Comparison of ENCODE assay signal across 16 cellular contexts in genomic region chr4:42018451-42018850, GRCh38. TPM values are rescaled to one million over a fixed set of nuclear protein-coding genes. Genes with fewer than 3 reads are reported as not detected.
DNase-seq lines count a peak whose midpoint lies in the region; FAIRE-seq and TF ChIP-seq lines count a peak whose summit lies in the region.
"Had no signal": no experiment of that assay in that cellular context is flagged by ENCODE, and none has a peak within 500 bp of the region (broad histone marks: within the 10 kb centered on the region; RNA-seq: fewer than 3 reads in every experiment).

No MANE protein-coding gene starts in this region.

- DNase-seq in D721Med (ENCODE audit: insufficient read length, low spot score) (no peak), OCI-M1 (lab: John Stamatoyannopoulos, UW) (peak; percentile 62), astrocyte of the hippocampus (ENCODE audit: low read depth, low spot score) (peak; percentile 23), myocyte (ENCODE audit: low read depth) (peak; percentile 88), NCI-H345 (lab: John Stamatoyannopoulos, UW) (no peak)
- no peak for DNase-seq in activated effector memory CD4-positive, alpha-beta T cell treated with anti-CD3 and anti-CD28 coated beads, Interleukin-2, amount 50 U/mL, for 16 hours
- no peak for DNase-seq in activated CD4-positive, alpha-beta T cell treated with anti-CD3 and anti-CD28 coated beads, Interleukin-2, amount 50 U/mL, for 1 hour
- DNase-seq: CD8-positive, alpha-beta T cell; DMS153; GM23248; NCI-H1436 treated with DMSO at 0.1 percent for 48 hours; NCI-H2081 treated with DMSO at 0.1 percent for 48 hours; NCI-H226; NCI-H526 treated with DMSO at 0.1 percent for 48 hours; Right ventricle myocardium superior had no signal

- FAIRE-seq in D721Med (lab: Jason Lieb, UNC): peak; percentile 88
- FAIRE-seq: GM19239 had no signal

- no peak for TF ChIP-seq CTCF in D721Med (IDR thresholded peaks at IDR 0.05; ENCODE audit: insufficient read depth, missing control alignments)

RNA-seq across cellular contexts. Expression of gene SLC30A9, which starts 28.1 kb away (rescaled TPM):
- 65.9 and 72.4 TPM in 2 replicates for total RNA-seq in myocyte
- polyA plus RNA-seq in myocyte (2012): 22.6 TPM

RNA-seq across cellular contexts. Expression of gene DCAF4L1, which starts 36.9 kb away (rescaled TPM):
- 0.32 and 0.42 TPM in 2 replicates for total RNA-seq in myocyte
- 0.11 TPM for polyA plus RNA-seq in myocyte (2012)
- total RNA-seq: GM23248 had no signal

Comparison
In these comparisons a context has a peak if more than half of its experiments do, and no peak if none do; other contexts are left out.
1. DNase-seq: peak in OCI-M1 (single experiment), astrocyte of the hippocampus (single experiment) and myocyte (single experiment); none in D721Med (single experiment), NCI-H345 (single experiment), activated effector memory CD4-positive, alpha-beta T cell treated with anti-CD3 and anti-CD28 coated beads, Interleukin-2, amount 50 U/mL, for 16 hours (single experiment) and activated CD4-positive, alpha-beta T cell treated with anti-CD3 and anti-CD28 coated beads, Interleukin-2, amount 50 U/mL, for 1 hour (single experiment).